ENCODE assay signal across 11 cellular contexts in genomic region chr5:140358738-140359310, GRCh38. TPM values are rescaled to one million over a fixed set of nuclear protein-coding genes. Genes with fewer than 3 reads are reported as not detected.
DNase-seq lines count a peak whose midpoint lies in the region; ATAC-seq lines count a peak whose summit lies in the region.
"Had no signal": no experiment of that assay in that cellular context is flagged by ENCODE, and none has a peak within 500 bp of the region (broad histone marks: within the 10 kb centered on the region; RNA-seq: fewer than 3 reads in every experiment).

No MANE protein-coding gene starts in this region.

- H3K4me2 ChIP-seq in mesendoderm (ENCODE audit: low read length): no peak overlapping the region

- ATAC-seq in stimulated activated naive CD8-positive, alpha-beta T cell treated with anti-CD3 and anti-CD28 coated beads, Interleukin-15, amount 100 ng/mL, for 72 hours: no peak

- no peaks in the 10 kb centered on the region for H3K79me1 ChIP-seq in mesendoderm (ENCODE audit: low read length)

- H2AK5ac ChIP-seq in mesendoderm (ENCODE audit: low read length): no peak overlapping the region

- no peaks in the 10 kb centered on the region for H3K27me3 ChIP-seq in mesendoderm (ENCODE audit: insufficient read depth, low read length, poor library complexity)

- H3K4me1 Mint-ChIP-seq in stimulated activated naive CD8-positive, alpha-beta T cell treated with anti-CD3 and anti-CD28 coated beads, Interleukin-15, amount 100 ng/mL, for 72 hours: peaks cover 23% of the 10 kb centered on the region

- H3K23ac ChIP-seq in mesendoderm (ENCODE audit: low read length): no peak overlapping the region

- DNase-seq in DMS 273 (lab: John Stamatoyannopoulos, UW; ENCODE audit: unreplicated experiment) (peak; percentile 78), LHCN-M2 (ENCODE audit: low read depth) (peak; percentile 47), astrocyte of the hippocampus (ENCODE audit: low read depth, low spot score) (peak; percentile 64), mesendoderm (peak; percentile 89), DMS79 (lab: John Stamatoyannopoulos, UW) (no peak), NOMO-1 treated with DMSO at 0.1 percent for 48 hours (lab: John Stamatoyannopoulos, UW; ENCODE audit: unreplicated experiment) (no peak), OCI-M1 (lab: John Stamatoyannopoulos, UW) (no peak)
- DNase-seq in stimulated activated naive CD8-positive, alpha-beta T cell treated with anti-CD3 and anti-CD28 coated beads, Interleukin-15, amount 100 ng/mL, for 72 hours: no peak
- DNase-seq: activated T-cell treated with anti-CD3 and anti-CD28 coated beads, Interleukin-2, amount 50 U/mL, for 1 hour; MV-4-11 had no signal

- H3K4me3 Mint-ChIP-seq in stimulated activated naive CD8-positive, alpha-beta T cell treated with anti-CD3 and anti-CD28 coated beads, Interleukin-15, amount 100 ng/mL, for 72 hours: no peak overlapping the region

- no peak overlapping the region for H2BK120ac ChIP-seq in mesendoderm (ENCODE audit: low read depth, low read length)

- H4K5ac ChIP-seq in mesendoderm (ENCODE audit: low read length): no peak overlapping the region

- H3K18ac ChIP-seq in mesendoderm (ENCODE audit: low read length): no peak overlapping the region

- H2BK15ac ChIP-seq in mesendoderm (replicated peaks; ENCODE audit: low read depth): no peak overlapping the region

- H3K27ac ChIP-seq in mesendoderm (ENCODE audit: low read depth, low read length): no peak overlapping the region

- H3K4ac ChIP-seq in mesendoderm (ENCODE audit: low read depth, low read length): no peak overlapping the region

- H3K27me3 Mint-ChIP-seq in stimulated activated naive CD8-positive, alpha-beta T cell treated with anti-CD3 and anti-CD28 coated beads, Interleukin-15, amount 100 ng/mL, for 72 hours: peaks cover 17% of the 10 kb centered on the region

- no peak overlapping the region for H3K56ac ChIP-seq in mesendoderm (ENCODE audit: low read length)

- H3K27ac Mint-ChIP-seq in stimulated activated naive CD8-positive, alpha-beta T cell treated with anti-CD3 and anti-CD28 coated beads, Interleukin-15, amount 100 ng/mL, for 72 hours: no peak overlapping the region

- no peak overlapping the region for H4K8ac ChIP-seq in mesendoderm (ENCODE audit: low read depth, low read length)

- no peak overlapping the region for H2BK5ac ChIP-seq in mesendoderm (ENCODE audit: low read length)

- H3K4me1 ChIP-seq in mesendoderm (ENCODE audit: control insufficient read depth, low read depth, low read length): no peaks in the 10 kb centered on the region

- H3K9ac ChIP-seq in mesendoderm (ENCODE audit: low read length): no peak overlapping the region

- no peaks in the 10 kb centered on the region for H3K79me2 ChIP-seq in mesendoderm (ENCODE audit: control insufficient read depth, insufficient read depth, low read length)

- H3K4me3 ChIP-seq in mesendoderm (ENCODE audit: low read length): no peak overlapping the region
- H3K4me3 ChIP-seq: lung had no signal

- H3K9me3 Mint-ChIP-seq in stimulated activated naive CD8-positive, alpha-beta T cell treated with anti-CD3 and anti-CD28 coated beads, Interleukin-15, amount 100 ng/mL, for 72 hours: no peaks in the 10 kb centered on the region

- WGBS in mesendoderm (ENCODE audit: extremely low coverage, insufficient coverage, low lambda C conversion rate): no CpG with 5 or more reads among the region's 4 CpGs

- no peaks in the 10 kb centered on the region for H3K36me3 ChIP-seq in mesendoderm (ENCODE audit: control insufficient read depth, insufficient read depth, low read length)

RNA-seq across cellular contexts. Expression of gene SLC4A9, which starts 1.2 kb away (rescaled TPM):
- not detected in 2 replicates for total RNA-seq in LHCN-M2 (2014; rRNA removed)
- not detected for polyA plus RNA-seq in LHCN-M2 (2012)
- not detected for polyA plus RNA-seq in mesendoderm (2013, experiment 1 of 2)
- not detected for polyA plus RNA-seq in mesendoderm (2013, experiment 2 of 2)

RNA-seq across cellular contexts. Expression of gene HBEGF, which starts 12.4 kb away (rescaled TPM):
- 1.8 and 1.9 TPM in 2 replicates for total RNA-seq in LHCN-M2 (2014; rRNA removed)
- polyA plus RNA-seq in LHCN-M2 (2012): 5.0 TPM
- polyA plus RNA-seq in mesendoderm (2013, experiment 1 of 2): 6.7 TPM
- polyA plus RNA-seq in mesendoderm (2013, experiment 2 of 2): 7.2 TPM

RNA-seq across cellular contexts. Expression of gene ANKHD1, which starts 42.8 kb away (rescaled TPM):
- 35.7 and 37.2 TPM in 2 replicates for total RNA-seq in LHCN-M2 (2014; rRNA removed)
- 24.8 TPM for polyA plus RNA-seq in LHCN-M2 (2012)
- polyA plus RNA-seq in mesendoderm (2013, experiment 1 of 2): 38.3 TPM
- 37.3 TPM for polyA plus RNA-seq in mesendoderm (2013, experiment 2 of 2)

RNA-seq across cellular contexts. Expression of gene PFDN1, which starts 55.9 kb away (rescaled TPM):
- total RNA-seq in LHCN-M2 (2014; rRNA removed): 82.8 and 85.9 TPM in 2 replicates
- polyA plus RNA-seq in LHCN-M2 (2012): 92.3 TPM
- polyA plus RNA-seq in mesendoderm (2013, experiment 1 of 2): 297 TPM
- 277 TPM for polyA plus RNA-seq in mesendoderm (2013, experiment 2 of 2)

Comparison
In these comparisons a context has a peak if more than half of its experiments do, and no peak if none do; other contexts are left out.
1. DNase-seq: peak in DMS 273 (single experiment), LHCN-M2 (single experiment), astrocyte of the hippocampus (single experiment) and mesendoderm (single experiment); none in DMS79 (single experiment), NOMO-1 treated with DMSO at 0.1 percent for 48 hours (single experiment), OCI-M1 (single experiment) and stimulated activated naive CD8-positive, alpha-beta T cell treated with anti-CD3 and anti-CD28 coated beads, Interleukin-15, amount 100 ng/mL, for 72 hours (0 of 2).